In genomic region chr11:46238967-46239800, GRCh38 we compare ENCODE assay signal across 8 cellular contexts.
DNase-seq lines count a peak whose midpoint lies in the region; ATAC-seq lines count a peak whose summit lies in the region.

No MANE protein-coding gene starts in this region.

- DNase-seq in 8988T (peak; percentile 93), NCI-H345 (lab: John Stamatoyannopoulos, UW) (peak; percentile 77), left kidney (ENCODE audit: low read depth, low spot score) (peak; percentile 93)
- DNase-seq in activated CD4-positive, alpha-beta T cell treated with anti-CD3 and anti-CD28 coated beads for 4 hours, result peak; percentile 71 to 76
- peak; percentile 75 to 76 for DNase-seq in stimulated activated CD4-positive, alpha-beta T cell treated with anti-CD3 and anti-CD28 coated beads, Interleukin-1b, Interleukin-23, amount 100 ng/mL, for 4 hours (ENCODE audit: low read depth in 2 of 2)

- H3K27ac ChIP-seq in cingulate gyrus (ENCODE audit: low read depth, low read length), result peak overlapping the region; percentile 54

- ATAC-seq in GM18511 (IDR thresholded peaks at IDR 0.05; ENCODE audit: unreplicated experiment) (peak; percentile 75), HG03103 (IDR thresholded peaks at IDR 0.05; ENCODE audit: low read depth, unreplicated experiment) (peak; percentile 64)

Comparison
In these comparisons a context has a peak if more than half of its experiments do, and no peak if none do; other contexts are left out.
1. Peak in every context shown above with its lines: DNase-seq, ATAC-seq and H3K27ac ChIP-seq.